In the genomic region with DNA sequence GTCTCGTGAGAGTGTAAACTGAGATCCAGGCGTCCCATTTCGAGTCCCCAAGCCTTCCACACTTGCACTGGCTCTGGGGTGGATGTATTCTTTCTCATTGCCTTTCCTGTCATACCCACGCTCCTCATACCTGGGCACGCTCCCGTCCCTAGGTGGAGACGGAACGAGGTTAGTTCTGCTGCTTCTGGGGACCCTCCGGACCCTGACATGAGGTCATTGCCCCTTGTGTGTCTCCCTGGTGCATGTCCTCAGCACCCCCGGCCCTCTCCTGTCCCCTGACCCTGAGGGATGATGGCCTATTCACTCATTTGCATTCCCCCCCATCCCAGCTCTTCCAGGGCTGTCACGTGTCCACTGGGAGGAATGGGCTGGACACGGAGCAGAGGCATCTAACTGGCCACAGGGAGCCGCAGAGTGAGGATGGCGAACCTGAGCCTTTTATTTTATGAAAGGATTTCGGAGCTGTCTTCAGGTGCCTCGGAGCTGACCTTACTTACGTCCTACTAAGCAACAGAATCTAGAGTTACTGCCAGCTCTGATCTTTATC, we compare ENCODE assay signal across 1 cellular context.
TF ChIP-seq lines count a peak whose summit lies in the region.

No MANE protein-coding gene starts in this region.

TF ChIP-seq in WTC11, 78 proteins besides CTCF, POLR2A, EP300 and RAD21 (continued from another document):
- TF ChIP-seq, protein P1, sequence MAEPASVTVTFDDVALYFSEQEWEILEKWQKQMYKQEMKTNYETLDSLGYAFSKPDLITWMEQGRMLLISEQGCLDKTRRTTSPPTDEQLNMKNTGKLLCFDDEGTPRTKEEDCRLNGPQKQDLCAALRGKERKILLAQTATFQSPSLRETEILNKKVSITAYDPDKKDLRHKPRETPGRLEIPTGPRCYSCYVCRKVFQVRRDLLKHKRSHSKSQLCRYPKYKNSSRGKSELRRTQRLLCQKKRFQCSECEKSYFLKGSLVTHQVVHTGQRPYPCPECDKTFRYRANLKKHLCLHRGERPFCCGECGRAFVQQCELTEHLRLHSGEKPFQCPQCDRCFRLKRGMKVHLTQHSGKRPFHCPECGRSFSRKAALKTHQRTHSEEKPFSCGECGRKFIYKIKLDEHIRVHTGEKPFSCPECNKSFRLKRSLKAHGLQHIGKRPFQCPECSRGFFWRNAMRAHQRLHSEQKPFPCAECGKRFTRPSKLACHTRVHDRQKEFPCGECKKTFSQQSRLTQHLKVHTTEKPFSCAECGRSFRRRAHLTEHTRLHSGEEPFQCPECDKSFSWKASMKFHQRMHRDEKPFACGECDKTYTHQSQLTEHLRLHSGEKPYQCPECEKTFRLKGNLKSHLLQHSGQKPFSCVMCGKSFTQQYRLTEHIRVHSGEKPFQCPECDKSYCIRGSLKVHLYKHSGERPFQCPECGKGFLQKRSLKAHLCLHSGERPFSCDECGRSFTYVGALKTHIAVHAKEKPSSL (CRISPR knock-in tag; conservative IDR thresholded peaks at IDR 0.05) = no peak
- TF ChIP-seq, protein P2, sequence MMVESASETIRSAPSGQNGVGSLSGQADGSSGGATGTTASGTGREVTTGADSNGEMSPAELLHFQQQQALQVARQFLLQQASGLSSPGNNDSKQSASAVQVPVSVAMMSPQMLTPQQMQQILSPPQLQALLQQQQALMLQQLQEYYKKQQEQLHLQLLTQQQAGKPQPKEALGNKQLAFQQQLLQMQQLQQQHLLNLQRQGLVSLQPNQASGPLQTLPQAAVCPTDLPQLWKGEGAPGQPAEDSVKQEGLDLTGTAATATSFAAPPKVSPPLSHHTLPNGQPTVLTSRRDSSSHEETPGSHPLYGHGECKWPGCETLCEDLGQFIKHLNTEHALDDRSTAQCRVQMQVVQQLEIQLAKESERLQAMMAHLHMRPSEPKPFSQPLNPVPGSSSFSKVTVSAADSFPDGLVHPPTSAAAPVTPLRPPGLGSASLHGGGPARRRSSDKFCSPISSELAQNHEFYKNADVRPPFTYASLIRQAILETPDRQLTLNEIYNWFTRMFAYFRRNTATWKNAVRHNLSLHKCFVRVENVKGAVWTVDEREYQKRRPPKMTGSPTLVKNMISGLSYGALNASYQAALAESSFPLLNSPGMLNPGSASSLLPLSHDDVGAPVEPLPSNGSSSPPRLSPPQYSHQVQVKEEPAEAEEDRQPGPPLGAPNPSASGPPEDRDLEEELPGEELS (CRISPR knock-in tag; IDR thresholded peaks at IDR 0.05) = no peak
- TF ChIP-seq, protein P3, sequence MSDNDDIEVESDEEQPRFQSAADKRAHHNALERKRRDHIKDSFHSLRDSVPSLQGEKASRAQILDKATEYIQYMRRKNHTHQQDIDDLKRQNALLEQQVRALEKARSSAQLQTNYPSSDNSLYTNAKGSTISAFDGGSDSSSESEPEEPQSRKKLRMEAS (CRISPR knock-in tag; IDR thresholded peaks at IDR 0.05) = no peak
- TF ChIP-seq NFATC4 (CRISPR knock-in tag; IDR thresholded peaks at IDR 0.05) (no peak), ZNF263 (CRISPR knock-in tag; IDR thresholded peaks at IDR 0.05; ENCODE audit: low read depth) (no peak), GABPB1 (CRISPR knock-in tag; IDR thresholded peaks at IDR 0.05) (no peak), TEAD1 (CRISPR knock-in tag; IDR thresholded peaks at IDR 0.05) (no peak), TEAD4 (CRISPR knock-in tag; IDR thresholded peaks at IDR 0.05) (no peak), ZNF416 (CRISPR knock-in tag; IDR thresholded peaks at IDR 0.05) (no peak), ZNF423 (CRISPR knock-in tag; IDR thresholded peaks at IDR 0.05) (no peak), MXD4 (CRISPR knock-in tag; IDR thresholded peaks at IDR 0.05; ENCODE audit: borderline replicate concordance) (no peak), PRRX2 (CRISPR knock-in tag; IDR thresholded peaks at IDR 0.05) (no peak)
